24 cellular contexts compared by ENCODE assay signal in the genomic region with DNA sequence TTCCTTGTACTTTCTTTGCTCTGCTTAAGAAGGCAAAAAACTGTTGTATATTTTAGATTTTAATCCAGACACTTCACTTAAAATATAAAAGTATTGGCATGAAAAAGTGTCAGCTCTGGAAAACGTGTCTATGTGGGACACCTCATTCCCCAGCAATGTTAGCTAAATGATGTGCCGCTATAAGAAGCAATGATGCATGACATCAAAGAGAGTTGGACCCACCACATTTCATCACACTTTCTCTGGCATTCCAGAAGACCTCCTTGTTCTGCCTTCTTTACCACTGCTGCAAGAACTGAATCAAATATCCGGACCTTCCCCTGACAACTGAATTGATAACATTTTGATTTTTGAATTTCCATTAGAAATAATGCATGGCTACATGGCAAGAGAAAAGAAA.
"Had no signal": no experiment of that assay in that cellular context is flagged by ENCODE, and none has a peak within 500 bp of the region (broad histone marks: within the 10 kb centered on the region; RNA-seq: fewer than 3 reads in every experiment).

No MANE protein-coding gene starts in this region.

- H3K4me1 ChIP-seq: foreskin keratinocyte, spleen had no signal

- DNase-seq: activated B cell treated with CpG ODN at 0.5 μM for 24 hours; activated CD4-positive, alpha-beta T cell treated with anti-CD3 and anti-CD28 coated beads, Interleukin-2, amount 50 U/mL, for 4 hours; activated naive CD4-positive, alpha-beta T cell; activated T-cell treated with anti-CD3 and anti-CD28 coated beads for 4 hours; activated T-cell treated with anti-CD3 and anti-CD28 coated beads, Interleukin-2, amount 50 U/mL, for 72 hours; brain microvascular endothelial cell; effector memory CD8-positive, alpha-beta T cell; foreskin keratinocyte; left colon; lower lobe of right lung; mesenchymal stem cell; naive thymus-derived CD8-positive, alpha-beta T cell; occipital lobe; right cardiac atrium; spleen; stimulated activated CD4-positive, alpha-beta T cell treated with anti-CD3 and anti-CD28 coated beads, Interleukin-2, amount 100 ng/mL, for 48 hours; stimulated activated naive CD4-positive, alpha-beta T cell treated with Interleukin-2 at 50 U/mL for 16 hours; T-helper 2 cell; testis; trophoblast cell had no signal

- ATAC-seq: activated naive CD4-positive, alpha-beta T cell treated with anti-CD3 and anti-CD28 coated beads, Interleukin-2, amount 50 U/mL, for 72 hours; activated T-cell treated with anti-CD3 and anti-CD28 coated beads, Interleukin-2, amount 50 U/mL, for 72 hours; effector memory CD8-positive, alpha-beta T cell; esophagus mucosa; foreskin keratinocyte; left colon; lower lobe of right lung; naive thymus-derived CD8-positive, alpha-beta T cell; right cardiac atrium had no signal

- H3K27me3 ChIP-seq: brain microvascular endothelial cell, foreskin keratinocyte, neural progenitor cell, spleen, testis had no signal

- H3K9me3 ChIP-seq: lower lobe of right lung, spleen, testis had no signal

- H3K27ac ChIP-seq: brain microvascular endothelial cell, coronary artery, foreskin keratinocyte, lower lobe of right lung, neural progenitor cell, spleen, testis had no signal

- H3K36me3 ChIP-seq: brain microvascular endothelial cell, lower lobe of right lung, neural progenitor cell, spleen had no signal

- H3K4me3 ChIP-seq: coronary artery, lower lobe of right lung, neural progenitor cell, spleen, testis had no signal
